1 cellular context compared by ENCODE assay signal in genomic region chr12:105228966-105229365, GRCh38.
TF ChIP-seq lines count a peak whose summit lies in the region.

No MANE protein-coding gene starts in this region.

TF ChIP-seq in SK-N-SH, 30 proteins besides CTCF, POLR2A, EP300 and RAD21 (continued from another document):
- no peak for TF ChIP-seq NRF1 (IDR thresholded peaks at IDR 0.05; ENCODE audit: low read depth, low read length)
